ENCODE assay signal across 8 cellular contexts in genomic region chr3:50358927-50359759, GRCh38. TPM values are rescaled to one million over a fixed set of nuclear protein-coding genes. Genes with fewer than 3 reads are reported as not detected.
DNase-seq lines count a peak whose midpoint lies in the region; ATAC-seq and TF ChIP-seq lines count a peak whose summit lies in the region.

A gene with protein sequence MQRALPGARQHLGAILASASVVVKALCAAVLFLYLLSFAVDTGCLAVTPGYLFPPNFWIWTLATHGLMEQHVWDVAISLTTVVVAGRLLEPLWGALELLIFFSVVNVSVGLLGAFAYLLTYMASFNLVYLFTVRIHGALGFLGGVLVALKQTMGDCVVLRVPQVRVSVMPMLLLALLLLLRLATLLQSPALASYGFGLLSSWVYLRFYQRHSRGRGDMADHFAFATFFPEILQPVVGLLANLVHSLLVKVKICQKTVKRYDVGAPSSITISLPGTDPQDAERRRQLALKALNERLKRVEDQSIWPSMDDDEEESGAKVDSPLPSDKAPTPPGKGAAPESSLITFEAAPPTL (minus strand): TSS chr3:50359521. CDS start chr3:50359063, 458 bp downstream.

- POLR2A ChIA-PET in activated CD8-positive, alpha-beta memory T cell treated with anti-CD3 and anti-CD28 coated beads for 36 hours (lab: Charles Lee), result interaction anchor here (0.7 to 1.4 kb wide), 2 partner anchors 9 to 22 kb away, joined by 3 to 4 read pairs; partner anchors contain the start of gene NPRL2

- no peaks in the 10 kb centered on the region for H3K9me3 ChIP-seq in lung (ENCODE audit: control insufficient read depth in 2 of 2, insufficient read depth in 1 of 2, low read length in 1 of 2)

- WGBS in lung, 2 donors, result 1% methylated on average over 62 of the region's 62 CpGs

- DNase-seq in CMK (ENCODE audit: low read depth), result peak; percentile 95
- DNase-seq in GM20000 (ENCODE audit: low spot score), result peak; percentile 97
- DNase-seq in HT-29 (ENCODE audit: low spot score), result peak; percentile 90
- peak; percentile 92 to 99 for DNase-seq in NOMO-1 (lab: John Stamatoyannopoulos, UW; ENCODE audit: unreplicated experiment in 2 of 2)
- peak; percentile 92 for DNase-seq in effector CD8-positive, alpha-beta T cell (lab: John Stamatoyannopoulos, UW)
- DNase-seq in lung (ENCODE audit: low spot score), result peak; percentile 99
- peak; percentile 74 to 93 (median 91) for DNase-seq in stimulated activated CD4-positive, alpha-beta T cell treated with anti-CD3 and anti-CD28 coated beads, TNF-alpha, amount 100 ng/mL, for 4 hours (ENCODE audit: low read depth in 3 of 3)

- peaks cover 24 to 25% of the 10 kb centered on the region in 2 donors for H3K4me1 ChIP-seq in lung (ENCODE audit: control insufficient read depth in 2 of 2, insufficient read depth in 2 of 2, low read length in 2 of 2)

- H3K27me3 ChIP-seq in lung (ENCODE audit: control insufficient read depth, insufficient read depth), result no peaks in the 10 kb centered on the region

- CTCF ChIA-PET in activated CD8-positive, alpha-beta memory T cell treated with anti-CD3 and anti-CD28 coated beads for 36 hours (lab: Charles Lee), result interaction anchor here (1.5 to 1.6 kb wide), 2 partner anchors 9 to 11 kb away, joined by 3 to 4 read pairs; partner anchors contain the start of genes CYB561D2 and NPRL2

- peaks cover 7 to 21% of the 10 kb centered on the region in 2 donors for H3K36me3 ChIP-seq in lung (ENCODE audit: control insufficient read depth in 2 of 2, insufficient read depth in 2 of 2, low read length in 2 of 2)

- peak within 1 kb of the TSS; percentile 86 to 89 for H3K27ac ChIP-seq in lung (ENCODE audit: low read depth in 1 of 2, low read length in 1 of 2)

- peak within 1 kb of the TSS; percentile 82 for H3K4me3 ChIP-seq in lung

- TF ChIP-seq CTCF in GM20000 (IDR thresholded peaks at IDR 0.05; ENCODE audit: extremely low read depth, missing control alignments) (no peak), lung (IDR thresholded peaks at IDR 0.05; ENCODE audit: control extremely low read depth, extremely low read depth) (no peak)

- ATAC-seq in lung (ENCODE audit: insufficient read depth, low FRiP score), result peak; percentile 97

RNA-seq across cellular contexts. Expression of the gene that starts here (rescaled TPM):
- 35.8 and 36.2 TPM in 2 replicates for total RNA-seq in HT-29 (2014; rRNA removed; shearing (Covaris generic))
- total RNA-seq in activated CD8-positive, alpha-beta memory T cell treated with anti-CD3 and anti-CD28 coated beads for 36 hours, result 10 to 100 TPM; 25.2 to 26.3 TPM
- total RNA-seq in lung, result 10 to 100 TPM; 29.0 to 38.8 TPM
- 10 to 100 TPM; 32.9 to 44.8 TPM for polyA plus RNA-seq in lung

Comparison
In these comparisons a context has a peak if more than half of its experiments do, and no peak if none do; other contexts are left out.
1. Peak in every context shown above with its lines: DNase-seq, ATAC-seq, H3K4me3 ChIP-seq and H3K27ac ChIP-seq.